Comparison of ENCODE assay signal across 17 cellular contexts in genomic region chr3:174243194-174243593, GRCh38.
DNase-seq lines count a peak whose midpoint lies in the region; ATAC-seq and TF ChIP-seq lines count a peak whose summit lies in the region.
"Had no signal": no experiment of that assay in that cellular context is flagged by ENCODE, and none has a peak within 500 bp of the region (broad histone marks: within the 10 kb centered on the region; RNA-seq: fewer than 3 reads in every experiment).

No MANE protein-coding gene starts in this region.

- no peak overlapping the region for H2BK15ac ChIP-seq in neuronal stem cell (ENCODE audit: low read length)

- intact Hi-C loops in activated T-helper 1 cell treated with anti-CD3 and anti-CD28 coated beads, Interleukin-12 subunit alpha, Interleukin-12 subunit beta, Interleukin-2, Interleukin-4 antibody, amounts not matched to agents 30 ng/mL and 10 ng/mL and 1 ng/mL, durations not matched to agents 14 hours and 24 hours and 36 hours (cut with micrococcal nuclease) = no loop called here
- intact Hi-C loops in left ventricle myocardium inferior (cut with micrococcal nuclease) = no loop called here

- no peak overlapping the region for H3K4me3 ChIP-seq in neuronal stem cell (ENCODE audit: low read length in 2 of 2)
- no peak overlapping the region for H3K4me3 ChIP-seq in left ventricle myocardium inferior
- H3K4me3 ChIP-seq: esophagus squamous epithelium had no signal

- H3K4me1 ChIP-seq in neuronal stem cell (ENCODE audit: control insufficient read depth in 2 of 2, insufficient read depth in 1 of 2, low read depth in 1 of 2, low read length in 2 of 2) (no peaks in the 10 kb centered on the region), left ventricle myocardium inferior (peaks cover 3% of the 10 kb centered on the region)
- H3K4me1 ChIP-seq: esophagus squamous epithelium had no signal

- H3K27me3 Mint-ChIP-seq in osteocyte (ENCODE audit: unreplicated experiment) = no peaks in the 10 kb centered on the region
- no peaks in the 10 kb centered on the region for H3K27me3 Mint-ChIP-seq in activated T-helper 1 cell treated with anti-CD3 and anti-CD28 coated beads, Interleukin-12 subunit alpha, Interleukin-12 subunit beta, Interleukin-2, Interleukin-4 antibody, amounts not matched to agents 30 ng/mL and 10 ng/mL and 1 ng/mL, durations not matched to agents 14 hours and 24 hours and 36 hours (ENCODE audit: insufficient read depth)
- H3K27me3 Mint-ChIP-seq: naive B cell had no signal

- H3K4me3 Mint-ChIP-seq in osteocyte (ENCODE audit: unreplicated experiment) = no peak overlapping the region
- H3K4me3 Mint-ChIP-seq in activated T-helper 1 cell treated with anti-CD3 and anti-CD28 coated beads, Interleukin-12 subunit alpha, Interleukin-12 subunit beta, Interleukin-2, Interleukin-4 antibody, amounts not matched to agents 30 ng/mL and 10 ng/mL and 1 ng/mL, durations not matched to agents 14 hours and 24 hours and 36 hours = no peak overlapping the region
- H3K4me3 Mint-ChIP-seq: naive B cell had no signal

- H2AK5ac ChIP-seq in neuronal stem cell (ENCODE audit: low read depth, low read length) = no peak overlapping the region

- ATAC-seq in GM21619 (IDR thresholded peaks at IDR 0.05; ENCODE audit: unreplicated experiment) = no peak

- no peaks in the 10 kb centered on the region for H3K27me3 ChIP-seq in neuronal stem cell (ENCODE audit: control insufficient read depth in 3 of 3, insufficient read depth in 3 of 3, low read depth in 1 of 3, low read length in 3 of 3)
- no peaks in the 10 kb centered on the region for H3K27me3 ChIP-seq in left ventricle myocardium inferior (ENCODE audit: low read depth)
- H3K27me3 ChIP-seq: BE2C, esophagus squamous epithelium had no signal

- H3K23ac ChIP-seq in neuronal stem cell (ENCODE audit: low read depth, low read length, poor library complexity) = no peak overlapping the region

- H3K36me3 Mint-ChIP-seq in osteocyte (ENCODE audit: unreplicated experiment) = no peaks in the 10 kb centered on the region
- H3K36me3 Mint-ChIP-seq in activated T-helper 1 cell treated with anti-CD3 and anti-CD28 coated beads, Interleukin-12 subunit alpha, Interleukin-12 subunit beta, Interleukin-2, Interleukin-4 antibody, amounts not matched to agents 30 ng/mL and 10 ng/mL and 1 ng/mL, durations not matched to agents 14 hours and 24 hours and 36 hours (ENCODE audit: low read depth) = no peaks in the 10 kb centered on the region
- H3K36me3 Mint-ChIP-seq: naive B cell had no signal

- H3K27ac Mint-ChIP-seq in osteocyte (ENCODE audit: unreplicated experiment) = peak overlapping the region; percentile 31
- no peak overlapping the region for H3K27ac Mint-ChIP-seq in activated T-helper 1 cell treated with anti-CD3 and anti-CD28 coated beads, Interleukin-12 subunit alpha, Interleukin-12 subunit beta, Interleukin-2, Interleukin-4 antibody, amounts not matched to agents 30 ng/mL and 10 ng/mL and 1 ng/mL, durations not matched to agents 14 hours and 24 hours and 36 hours
- H3K27ac Mint-ChIP-seq: naive B cell had no signal

- no peak overlapping the region for H3K4ac ChIP-seq in neuronal stem cell (ENCODE audit: low read length)

- no peak for TF ChIP-seq CTCF in osteocyte (IDR thresholded peaks at IDR 0.05)
- TF ChIP-seq CTCF in left ventricle myocardium inferior (IDR thresholded peaks at IDR 0.05; ENCODE audit: borderline replicate concordance) = no peak

- no peak overlapping the region for H2BK12ac ChIP-seq in neuronal stem cell (ENCODE audit: low read length)

- no peak overlapping the region for H3K4me2 ChIP-seq in neuronal stem cell (ENCODE audit: insufficient read depth, low read length, poor library complexity, severe bottlenecking)

- no peak overlapping the region for H3K14ac ChIP-seq in neuronal stem cell (ENCODE audit: low read length)

- no peak overlapping the region for H3K9ac ChIP-seq in neuronal stem cell (ENCODE audit: low read depth, low read length, poor library complexity)

- H3K36me3 ChIP-seq in neuronal stem cell (replicated peaks in 1 of 2; ENCODE audit: control insufficient read depth in 2 of 2, insufficient read depth in 2 of 2, low read length in 2 of 2) (no peaks in the 10 kb centered on the region), left ventricle myocardium inferior (no peaks in the 10 kb centered on the region)
- H3K36me3 ChIP-seq: BE2C, esophagus squamous epithelium had no signal

- H3K18ac ChIP-seq in neuronal stem cell (ENCODE audit: low read length) = no peak overlapping the region

- H3K9me3 Mint-ChIP-seq in osteocyte (ENCODE audit: unreplicated experiment) = no peaks in the 10 kb centered on the region
- no peaks in the 10 kb centered on the region for H3K9me3 Mint-ChIP-seq in activated T-helper 1 cell treated with anti-CD3 and anti-CD28 coated beads, Interleukin-12 subunit alpha, Interleukin-12 subunit beta, Interleukin-2, Interleukin-4 antibody, amounts not matched to agents 30 ng/mL and 10 ng/mL and 1 ng/mL, durations not matched to agents 14 hours and 24 hours and 36 hours

- WGBS in neuronal stem cell (ENCODE audit: extremely low coverage in 2 of 2, insufficient read length in 2 of 2, insufficient replicate concordance in 1 of 2), 2 donors = no CpG with 5 or more reads among the region's 2 CpGs

- no peak overlapping the region for H4K91ac ChIP-seq in neuronal stem cell (ENCODE audit: low read depth, low read length, poor library complexity)

- H4K8ac ChIP-seq in neuronal stem cell (ENCODE audit: low read depth, low read length) = no peak overlapping the region

- no peak overlapping the region for H2BK120ac ChIP-seq in neuronal stem cell (ENCODE audit: low read depth, low read length)

- H2BK5ac ChIP-seq in neuronal stem cell (ENCODE audit: low read length) = no peak overlapping the region

- DNase-seq in EH (ENCODE audit: low read depth) = peak; percentile 66
- peak; percentile 75 for DNase-seq in NCI-H69 (lab: John Stamatoyannopoulos, UW)
- DNase-seq in fibroblast of gingiva (ENCODE audit: low read depth) = peak; percentile 16
- DNase-seq in osteocyte (ENCODE audit: extremely low spot score, unreplicated experiment) = no peak
- DNase-seq in activated T-helper 1 cell treated with anti-CD3 and anti-CD28 coated beads, Interleukin-12 subunit alpha, Interleukin-12 subunit beta, Interleukin-2, Interleukin-4 antibody, amounts not matched to agents 30 ng/mL and 10 ng/mL and 1 ng/mL, durations not matched to agents 14 hours and 24 hours and 36 hours (ENCODE audit: low spot score) = no peak
- DNase-seq in neuronal stem cell (ENCODE audit: low spot score) = no peak
- DNase-seq in left ventricle myocardium inferior = no peak
- DNase-seq: amygdala, BE2C, dermis blood vessel endothelial cell, DMS153, esophagus squamous epithelium, naive B cell, NCI-H187, NCI-H526, substantia nigra had no signal

- H3K9me3 ChIP-seq in neuronal stem cell (replicated peaks in 1 of 2; ENCODE audit: control insufficient read depth in 2 of 2, insufficient read depth in 1 of 2, low read depth in 1 of 2, low read length in 2 of 2) = no peaks in the 10 kb centered on the region
- H3K9me3 ChIP-seq in left ventricle myocardium inferior (replicated peaks) = no peaks in the 10 kb centered on the region
- H3K9me3 ChIP-seq: BE2C, esophagus squamous epithelium had no signal

- no peak overlapping the region for H3K27ac ChIP-seq in neuronal stem cell (replicated peaks; ENCODE audit: low read length)
- H3K27ac ChIP-seq in left ventricle myocardium inferior (replicated peaks) = no peak overlapping the region
- H3K27ac ChIP-seq: esophagus squamous epithelium had no signal

- H3K4me1 Mint-ChIP-seq in osteocyte (ENCODE audit: unreplicated experiment) = peaks cover 9% of the 10 kb centered on the region
- no peaks in the 10 kb centered on the region for H3K4me1 Mint-ChIP-seq in activated T-helper 1 cell treated with anti-CD3 and anti-CD28 coated beads, Interleukin-12 subunit alpha, Interleukin-12 subunit beta, Interleukin-2, Interleukin-4 antibody, amounts not matched to agents 30 ng/mL and 10 ng/mL and 1 ng/mL, durations not matched to agents 14 hours and 24 hours and 36 hours (ENCODE audit: low read depth)
- H3K4me1 Mint-ChIP-seq: naive B cell had no signal

- H2AFZ ChIP-seq in neuronal stem cell (ENCODE audit: low read length) = no peak overlapping the region

- no peaks in the 10 kb centered on the region for H3K79me1 ChIP-seq in neuronal stem cell (ENCODE audit: low read depth, low read length)

Comparison
In these comparisons a context has a peak if more than half of its experiments do, and no peak if none do; other contexts are left out.
1. DNase-seq: peak in EH (single experiment), NCI-H69 (single experiment) and fibroblast of gingiva (single experiment); none in osteocyte (single experiment), activated T-helper 1 cell treated with anti-CD3 and anti-CD28 coated beads, Interleukin-12 subunit alpha, Interleukin-12 subunit beta, Interleukin-2, Interleukin-4 antibody, amounts not matched to agents 30 ng/mL and 10 ng/mL and 1 ng/mL, durations not matched to agents 14 hours and 24 hours and 36 hours (single experiment), neuronal stem cell (single experiment) and left ventricle myocardium inferior (single experiment).